In the genomic region with DNA sequence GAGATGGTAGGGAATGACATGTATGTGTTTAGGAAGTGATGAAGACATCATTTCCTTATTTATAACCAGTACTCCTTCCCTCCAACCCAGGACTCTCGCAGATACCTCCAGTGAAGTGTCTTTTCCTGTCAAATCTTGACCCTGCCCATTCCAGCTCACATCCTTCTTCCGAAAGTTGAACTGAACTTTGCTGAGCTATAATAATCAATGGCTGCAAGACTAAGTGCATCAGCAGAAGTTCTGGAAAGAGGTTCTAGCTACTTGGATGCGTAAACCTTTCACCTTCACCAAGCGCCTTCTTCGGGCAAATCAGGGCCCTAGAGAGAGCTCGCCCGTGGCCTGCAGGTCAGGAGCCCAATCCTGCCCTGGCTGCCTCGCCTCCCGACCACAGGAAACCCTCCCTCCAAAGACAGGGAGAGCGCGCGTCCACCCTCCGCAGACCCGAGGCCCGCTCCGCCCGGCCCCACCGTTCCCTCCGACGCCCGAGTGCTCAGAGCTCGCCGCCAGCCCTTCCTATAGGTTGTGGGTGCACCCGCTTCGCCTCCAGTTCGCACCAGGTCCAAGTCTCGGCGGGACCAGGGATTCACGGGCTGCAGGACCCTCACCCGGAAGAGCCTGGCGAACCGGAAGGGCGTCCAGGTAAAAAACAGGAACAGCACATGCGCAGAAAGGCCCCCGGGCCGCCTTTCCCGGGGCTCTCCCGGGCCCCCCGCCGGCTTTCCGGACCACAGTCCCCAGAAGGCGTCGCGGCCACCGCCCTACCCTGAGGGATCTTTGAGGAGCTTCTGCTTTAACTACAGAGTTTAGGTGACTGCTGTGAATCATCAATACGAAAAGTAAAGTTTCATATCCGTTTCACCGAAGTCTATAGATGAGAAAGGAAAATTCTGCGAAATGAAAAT, we compare ENCODE assay signal across 8 cellular contexts. TPM values are rescaled to one million over a fixed set of nuclear protein-coding genes. Genes with fewer than 3 reads are reported as not detected.
DNase-seq lines count a peak whose midpoint lies in the region; ATAC-seq and TF ChIP-seq lines count a peak whose summit lies in the region.

A gene (minus strand): TSS at position 617 of the 902 bp plus-strand sequence. CDS start 1,457 bp downstream, outside the sequence.

- H4K5ac ChIP-seq in mesendoderm (ENCODE audit: low read length), result no peak within 1 kb of the TSS

- peak within 1 kb of the TSS; percentile 98 for H3K56ac ChIP-seq in mesendoderm (ENCODE audit: low read length)

- no peak for TF ChIP-seq CTCF in GM13976 (IDR thresholded peaks at IDR 0.05; ENCODE audit: borderline replicate concordance, control extremely low read depth, extremely low read depth, insufficient read depth, missing control alignments)

- H2BK5ac ChIP-seq in mesendoderm (ENCODE audit: low read length), result peak within 1 kb of the TSS; percentile 42

- DNase-seq in GM13976 (ENCODE audit: low spot score), result peak; percentile 72
- DNase-seq in MG63, result peak; percentile 18
- DNase-seq in T-helper 2 cell treated with Interferon-gamma antibody and Interleukin-4, amounts not matched to agents 5 μg/mL and 100 μg/mL, for 36 hours (ENCODE audit: low spot score), result peak; percentile 44
- peak; percentile 94 for DNase-seq in mesendoderm
- peak; percentile 53 to 59 for DNase-seq in stimulated activated CD8-positive, alpha-beta memory T cell treated with anti-CD3 and anti-CD28 coated beads, Interleukin-15, amount 100 ng/mL, for 48 hours (ENCODE audit: low read depth in 2 of 2)
- no peak for DNase-seq in RPMI8226

- H3K27me3 ChIP-seq in MG63, result peaks cover 5% of the 10 kb centered on the region
- no peaks in the 10 kb centered on the region for H3K27me3 ChIP-seq in endocrine pancreas (ENCODE audit: control insufficient read depth, insufficient read depth, low read length)
- no peaks in the 10 kb centered on the region for H3K27me3 ChIP-seq in mesendoderm (ENCODE audit: insufficient read depth, low read length, poor library complexity)

- H3K36me3 ChIP-seq in MG63 (no peaks in the 10 kb centered on the region), endocrine pancreas (ENCODE audit: control insufficient read depth, insufficient read depth, low read length) (no peaks in the 10 kb centered on the region), mesendoderm (ENCODE audit: control insufficient read depth, insufficient read depth, low read length) (no peaks in the 10 kb centered on the region)

- H3K9ac ChIP-seq in endocrine pancreas (ENCODE audit: control insufficient read depth, insufficient read depth, low read length) (peak within 1 kb of the TSS; percentile 34), mesendoderm (ENCODE audit: low read length) (peak within 1 kb of the TSS; percentile 94)

- in situ Hi-C loops in GM13976 (cut with MboI; ENCODE audit: low sequenced_read_pairs, unreplicated experiment), result no loop called here

- peak within 1 kb of the TSS; percentile 7 for H4K8ac ChIP-seq in mesendoderm (ENCODE audit: low read depth, low read length)

- H3K79me1 ChIP-seq in mesendoderm (ENCODE audit: low read length), result peaks cover 6% of the 10 kb centered on the region

- H3K4me3 ChIP-seq in MG63 (peak within 1 kb of the TSS; percentile 43), endocrine pancreas (ENCODE audit: control insufficient read depth, insufficient read depth, low read length) (peak within 1 kb of the TSS; percentile 89), mesendoderm (ENCODE audit: low read length) (peak within 1 kb of the TSS; percentile 81)

- no peak for ATAC-seq in HG03439 (IDR thresholded peaks at IDR 0.05; ENCODE audit: unreplicated experiment)

- H3K4me1 Mint-ChIP-seq in T-helper 2 cell treated with Interferon-gamma antibody and Interleukin-4, amounts not matched to agents 5 μg/mL and 100 μg/mL, for 36 hours (ENCODE audit: low read depth), result peaks cover 22% of the 10 kb centered on the region

- H3K27ac Mint-ChIP-seq in T-helper 2 cell treated with Interferon-gamma antibody and Interleukin-4, amounts not matched to agents 5 μg/mL and 100 μg/mL, for 36 hours, result peak within 1 kb of the TSS; percentile 51

- no peaks in the 10 kb centered on the region for H3K79me2 ChIP-seq in mesendoderm (ENCODE audit: control insufficient read depth, insufficient read depth, low read length)

- WGBS in mesendoderm (ENCODE audit: extremely low coverage, insufficient coverage, low lambda C conversion rate), result no CpG with 5 or more reads among the region's 49 CpGs

- no peak within 1 kb of the TSS for H3K27ac ChIP-seq in mesendoderm (ENCODE audit: low read depth, low read length)

- H3K23ac ChIP-seq in mesendoderm (ENCODE audit: low read length), result no peak within 1 kb of the TSS

- H3K36me3 Mint-ChIP-seq in T-helper 2 cell treated with Interferon-gamma antibody and Interleukin-4, amounts not matched to agents 5 μg/mL and 100 μg/mL, for 36 hours (ENCODE audit: low read depth), result peaks cover 4% of the 10 kb centered on the region

- peak within 1 kb of the TSS; percentile 78 for H3K4me3 Mint-ChIP-seq in T-helper 2 cell treated with Interferon-gamma antibody and Interleukin-4, amounts not matched to agents 5 μg/mL and 100 μg/mL, for 36 hours

- H3K18ac ChIP-seq in mesendoderm (ENCODE audit: low read length), result no peak within 1 kb of the TSS

- H3K9me3 ChIP-seq in MG63, result no peaks in the 10 kb centered on the region
- no peaks in the 10 kb centered on the region for H3K9me3 ChIP-seq in endocrine pancreas (ENCODE audit: control insufficient read depth, low read length)

- H3K4me2 ChIP-seq in mesendoderm (ENCODE audit: low read length), result peak within 1 kb of the TSS; percentile 80

- H3K4me1 ChIP-seq in endocrine pancreas (ENCODE audit: control insufficient read depth, insufficient read depth, low read length) (peaks cover 13% of the 10 kb centered on the region), mesendoderm (ENCODE audit: control insufficient read depth, low read depth, low read length) (no peaks in the 10 kb centered on the region)

- H3K9me3 Mint-ChIP-seq in T-helper 2 cell treated with Interferon-gamma antibody and Interleukin-4, amounts not matched to agents 5 μg/mL and 100 μg/mL, for 36 hours, result peaks cover 7% of the 10 kb centered on the region

- H2BK15ac ChIP-seq in mesendoderm (replicated peaks; ENCODE audit: low read depth), result no peak within 1 kb of the TSS

- H3K27me3 Mint-ChIP-seq in T-helper 2 cell treated with Interferon-gamma antibody and Interleukin-4, amounts not matched to agents 5 μg/mL and 100 μg/mL, for 36 hours (ENCODE audit: low read depth), result peaks cover 8% of the 10 kb centered on the region

- H2BK120ac ChIP-seq in mesendoderm (ENCODE audit: low read depth, low read length), result no peak within 1 kb of the TSS

- no peak within 1 kb of the TSS for H2AK5ac ChIP-seq in mesendoderm (ENCODE audit: low read length)

- no peak within 1 kb of the TSS for H3K4ac ChIP-seq in mesendoderm (ENCODE audit: low read depth, low read length)

RNA-seq across cellular contexts. Expression of the gene that starts here (rescaled TPM):
- 0.30 TPM in 1 of 2 replicates, not detected in the other for total RNA-seq in MG63 (2014; rRNA removed; shearing (Covaris generic); ENCODE audit: low replicate concordance)
- polyA plus RNA-seq in mesendoderm (2013, experiment 1 of 2), result 7.8 TPM
- polyA plus RNA-seq in mesendoderm (2013, experiment 2 of 2), result 7.6 TPM

Comparison
In these comparisons a context has a peak if more than half of its experiments do, and no peak if none do; other contexts are left out.
1. Peak in DNase-seq and H3K4me3 ChIP-seq in MG63; RNA of the gene not detected or under 1 TPM.